In the genomic region with DNA sequence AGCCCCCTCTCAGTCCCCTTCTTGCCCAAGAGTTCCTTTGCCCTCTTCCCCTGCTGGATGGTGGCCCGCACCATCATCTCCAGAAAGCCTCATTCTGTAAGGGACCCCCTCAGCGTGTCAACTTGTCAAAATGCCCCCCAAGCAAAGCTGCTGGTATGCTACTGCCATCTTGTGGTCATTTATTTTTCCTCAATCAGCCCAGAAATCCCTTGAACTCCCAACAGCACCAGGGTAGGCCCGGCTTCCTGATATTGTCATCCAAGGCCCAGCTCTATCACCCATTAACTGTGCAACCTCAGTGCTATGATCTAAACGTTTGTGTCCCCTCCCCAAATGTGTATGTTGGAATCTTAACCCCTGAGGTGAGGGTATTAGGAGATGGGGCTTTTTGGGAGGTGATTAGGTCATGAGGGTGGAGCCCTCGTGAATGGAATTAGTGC, we compare ENCODE assay signal across 9 cellular contexts. TPM values are rescaled to one million over a fixed set of nuclear protein-coding genes. Genes with fewer than 3 reads are reported as not detected.
DNase-seq lines count a peak whose midpoint lies in the region; ATAC-seq and TF ChIP-seq lines count a peak whose summit lies in the region.
"Had no signal": no experiment of that assay in that cellular context is flagged by ENCODE, and none has a peak within 500 bp of the region (broad histone marks: within the 10 kb centered on the region; RNA-seq: fewer than 3 reads in every experiment).

No MANE protein-coding gene starts in this region.

- H3K27me3 ChIP-seq in HL-60 (ENCODE audit: insufficient read depth, poor library complexity, severe bottlenecking) = no peaks in the 10 kb centered on the region

- H3K9me3 Mint-ChIP-seq in Calu3 (ENCODE audit: low read depth, unreplicated experiment) (no peaks in the 10 kb centered on the region), brain (peaks cover 0 to 4% (median 0%) of the 10 kb centered on the region in 5 experiments), naive B cell (no peaks in the 10 kb centered on the region)

- H3K4me3 Mint-ChIP-seq in Calu3 (ENCODE audit: low read depth, unreplicated experiment) (no peak overlapping the region), brain (no peak overlapping the region), naive B cell (peak overlapping the region in 4 of 8 donors; percentile 24 to 65 (median 46))

- H3K36me3 Mint-ChIP-seq in Calu3 (ENCODE audit: insufficient read depth, unreplicated experiment) (peaks cover 5% of the 10 kb centered on the region), brain (peaks cover 57% of the 10 kb centered on the region), naive B cell (peaks cover 32 to 69% of the 10 kb centered on the region in 2 donors)

- H3K4me1 Mint-ChIP-seq in Calu3 (ENCODE audit: low read depth, unreplicated experiment) (no peaks in the 10 kb centered on the region), brain (peaks cover 11% of the 10 kb centered on the region), naive B cell (peaks cover 0 to 14% (median 6%) of the 10 kb centered on the region in 3 donors)

- no peak overlapping the region for H3K27ac ChIP-seq in HL-60 (replicated peaks)

- no peak for ATAC-seq in naive B cell (ENCODE audit: low read depth in 2 of 2)
- no peak for ATAC-seq in HG02840 (IDR thresholded peaks at IDR 0.05; ENCODE audit: low FRiP score, unreplicated experiment)

- TF ChIP-seq CTCF in Calu3 (IDR thresholded peaks at IDR 0.05; ENCODE audit: unreplicated experiment) (peak; percentile 74), HL-60 (IDR thresholded peaks at IDR 0.05; ENCODE audit: insufficient read depth, low read length) (peak; percentile 19), brain (conservative IDR thresholded peaks at IDR 0.05) (peak; percentile 41 to 61)

- no TSS peak for BruUV-seq in Calu3 (replicated peaks; lab: Mats Ljungman, UMichigan)

- H3K27ac Mint-ChIP-seq in Calu3 (ENCODE audit: unreplicated experiment) = no peak overlapping the region
- H3K27ac Mint-ChIP-seq in brain = no peak overlapping the region
- H3K27ac Mint-ChIP-seq in naive B cell = peak overlapping the region in 5 of 6 donors; percentile 29 to 92 (median 67)

- DNase-seq in Calu3 (no peak), HL-60 (ENCODE audit: low read depth in 1 of 2, low spot score in 1 of 2) (no peak), naive B cell (no peak), amygdala (lab: John Stamatoyannopoulos, UW) (no peak), SKM-1 (lab: John Stamatoyannopoulos, UW; ENCODE audit: unreplicated experiment) (no peak), AG08395 (ENCODE audit: low spot score) (no peak)
- DNase-seq: effector CD4-positive, alpha-beta T cell had no signal

- H3K4me3 ChIP-seq in HL-60 (replicated peaks; ENCODE audit: insufficient read depth, low read length) = no peak overlapping the region

- CTCF ChIA-PET in Calu3 (lab: Charles Lee) = interaction anchor here (0.6 to 2.5 kb wide), 10 partner anchors 12 to 644 kb away, joined by 3 to 40 read pairs (median 6); a partner anchor contains a TSS

- H3K27me3 Mint-ChIP-seq in Calu3 (ENCODE audit: unreplicated experiment) (no peaks in the 10 kb centered on the region), brain (no peaks in the 10 kb centered on the region), naive B cell (no peaks in the 10 kb centered on the region)

- intact Hi-C loops in Calu3 (cut with micrococcal nuclease; ENCODE audit: unreplicated experiment) = no loop called here

RNA-seq across cellular contexts. Expression of a gene that starts 53.2 kb away (rescaled TPM):
- total RNA-seq in Calu3 (2022) = 63.3 and 66.4 TPM in 2 replicates
- 49.0 TPM for polyA plus RNA-seq in brain (ENCODE audit: insufficient read depth, low read depth, low replicate concordance)
- polyA plus RNA-seq in naive B cell (ENCODE audit: low read depth in 6 of 6) = 10 to 100 TPM; 35.9 to 48.0 (median 41.5) TPM

Comparison
In these comparisons a context has a peak if more than half of its experiments do, and no peak if none do; other contexts are left out.
1. H3K27ac Mint-ChIP-seq: peak in naive B cell (5 of 6); none in Calu3 (single experiment) and brain (0 of 5).
2. CTCF ChIP-seq: peak in every context shown above with its lines; median percentile 74 in Calu3; 51 in brain; 19 in HL-60.